18 cellular contexts compared by ENCODE assay signal in genomic region chr5:142810891-142811290, GRCh38. TPM values are rescaled to one million over a fixed set of nuclear protein-coding genes. Genes with fewer than 3 reads are reported as not detected.
DNase-seq lines count a peak whose midpoint lies in the region; ATAC-seq, FAIRE-seq and TF ChIP-seq lines count a peak whose summit lies in the region.
"Had no signal": no experiment of that assay in that cellular context is flagged by ENCODE, and none has a peak within 500 bp of the region (broad histone marks: within the 10 kb centered on the region; RNA-seq: fewer than 3 reads in every experiment).

No MANE protein-coding gene starts in this region.

- H3K27me3 Mint-ChIP-seq in stimulated activated naive B cell treated with anti-CD40 and anti-IgM and Interleukin-4, amounts not matched to agents 10 μg/mL and 1 μg/mL and 100 μg/mL, for 72 hours = no peaks in the 10 kb centered on the region
- H3K27me3 Mint-ChIP-seq: CD4-positive, CD25-positive, alpha-beta regulatory T cell had no signal

- H3K9me3 ChIP-seq in Panc1 (ENCODE audit: control insufficient read depth, insufficient read depth, low read depth, low read length) = no peaks in the 10 kb centered on the region
- H3K9me3 ChIP-seq in right atrium auricular region = no peaks in the 10 kb centered on the region
- H3K9me3 ChIP-seq: Caco-2 had no signal

- H3K4me1 Mint-ChIP-seq in stimulated activated naive B cell treated with anti-CD40 and anti-IgM and Interleukin-4, amounts not matched to agents 10 μg/mL and 1 μg/mL and 100 μg/mL, for 72 hours = peaks cover 23 to 45% of the 10 kb centered on the region in 2 donors

- CTCF ChIA-PET in Panc1 (lab: Charles Lee) = interaction anchor here (1.1 kb wide), 1 partner anchor 16 kb away, joined by 3 read pairs; no protein-coding TSS in a partner anchor

- H3K9me3 Mint-ChIP-seq in stimulated activated naive B cell treated with anti-CD40 and anti-IgM and Interleukin-4, amounts not matched to agents 10 μg/mL and 1 μg/mL and 100 μg/mL, for 72 hours = no peaks in the 10 kb centered on the region

- POLR2A ChIA-PET in Panc1 (lab: Charles Lee) = no interaction called here

- DNase-seq in Ammon's horn (ENCODE audit: low spot score) (peak; percentile 44), Panc1 (ENCODE audit: low read depth, low spot score) (no peak), right atrium auricular region (ENCODE audit: low spot score) (no peak), putamen (ENCODE audit: low spot score) (peak; percentile 34), frontal cortex (ENCODE audit: low spot score in 2 of 2) (no peak), coronary artery (ENCODE audit: low spot score) (no peak), superior temporal gyrus (ENCODE audit: extremely low spot score) (no peak)
- no peak for DNase-seq in stimulated activated naive B cell treated with anti-CD40 and anti-IgM and Interleukin-4, amounts not matched to agents 10 μg/mL and 1 μg/mL and 100 μg/mL, for 72 hours
- DNase-seq: Caco-2; CD4-positive, CD25-positive, alpha-beta regulatory T cell; DMS153; KBM-7; NCI-H1436 treated with DMSO at 0.1 percent for 48 hours; NCI-H2081; NCI-H510A; NCI-H774 had no signal

- H3K4me3 Mint-ChIP-seq in stimulated activated naive B cell treated with anti-CD40 and anti-IgM and Interleukin-4, amounts not matched to agents 10 μg/mL and 1 μg/mL and 100 μg/mL, for 72 hours = no peak overlapping the region
- H3K4me3 Mint-ChIP-seq: CD4-positive, CD25-positive, alpha-beta regulatory T cell had no signal

- H3K4me1 ChIP-seq in Panc1 (ENCODE audit: control insufficient read depth, insufficient read depth, low read length) (peaks cover 67% of the 10 kb centered on the region), right atrium auricular region (peaks cover 0 to 91% of the 10 kb centered on the region in 2 donors)

- H3K27ac Mint-ChIP-seq in stimulated activated naive B cell treated with anti-CD40 and anti-IgM and Interleukin-4, amounts not matched to agents 10 μg/mL and 1 μg/mL and 100 μg/mL, for 72 hours = no peak overlapping the region
- H3K27ac Mint-ChIP-seq: CD4-positive, CD25-positive, alpha-beta regulatory T cell had no signal

- H3K27ac ChIP-seq in Panc1 (ENCODE audit: low read length) (0 out of 2 replicates have a peak overlapping the region, but pooled peaks have one; percentile 13), right atrium auricular region (peak overlapping the region; percentile 7 to 27), coronary artery (peak overlapping the region in 1 of 2 donors; percentile 34)
- H3K27ac ChIP-seq: RWPE1 had no signal

- intact Hi-C loops in Panc1 (cut with micrococcal nuclease; ENCODE audit: unreplicated experiment) = no loop called here

- in situ Hi-C loops in Panc1 (cut with HindIII; ENCODE audit: low pct_unique_long_range_greater_than_20kb, low sequenced_read_pairs) = no loop called here

- FAIRE-seq in frontal cortex (lab: Jason Lieb, UNC) = no peak
- FAIRE-seq: H1 had no signal

- no peaks in the 10 kb centered on the region for H3K27me3 ChIP-seq in Panc1 (ENCODE audit: control insufficient read depth, insufficient read depth, low read length)
- H3K27me3 ChIP-seq in right atrium auricular region = no peaks in the 10 kb centered on the region

- H3K4me3 ChIP-seq in Panc1 (ENCODE audit: low read depth in 2 of 2, low read length in 2 of 2) (no peak overlapping the region), right atrium auricular region (no peak overlapping the region), coronary artery (no peak overlapping the region)

- ATAC-seq in Panc1 = no peak
- no peak for ATAC-seq in stimulated activated naive B cell treated with anti-CD40 and anti-IgM and Interleukin-4, amounts not matched to agents 10 μg/mL and 1 μg/mL and 100 μg/mL, for 72 hours (replicated peaks)

- no peaks in the 10 kb centered on the region for H3K36me3 Mint-ChIP-seq in stimulated activated naive B cell treated with anti-CD40 and anti-IgM and Interleukin-4, amounts not matched to agents 10 μg/mL and 1 μg/mL and 100 μg/mL, for 72 hours

- no peak for TF ChIP-seq CTCF in Panc1 (IDR thresholded peaks at IDR 0.05)
- TF ChIP-seq CTCF in right atrium auricular region (IDR thresholded peaks at IDR 0.05) = no peak
- TF ChIP-seq CTCF in coronary artery (IDR thresholded peaks at IDR 0.05) = no peak

- no TSS peak for BruUV-seq in Panc1 (replicated peaks; lab: Mats Ljungman, UMichigan)

- H3K36me3 ChIP-seq in Panc1 (ENCODE audit: control insufficient read depth, insufficient read depth, low read length) (no peaks in the 10 kb centered on the region), right atrium auricular region (no peaks in the 10 kb centered on the region)

RNA-seq across cellular contexts. Expression of gene ARHGAP26, which starts 40.7 kb away (rescaled TPM):
- total RNA-seq in Panc1 (2021; ENCODE audit: unreplicated experiment) (65.5 TPM), right atrium auricular region (10 to 100 TPM; 29.8 to 31.6 TPM), frontal cortex (7.3 TPM)
- 24.0 TPM for polyA plus RNA-seq in Panc1 (2012; ENCODE audit: insufficient read length)

Comparison
In these comparisons a context has a peak if more than half of its experiments do, and no peak if none do; other contexts are left out.
1. DNase-seq: peak in Ammon's horn (single experiment) and putamen (single experiment); none in Panc1 (single experiment), right atrium auricular region (single experiment), frontal cortex (0 of 2), coronary artery (single experiment), superior temporal gyrus (single experiment) and stimulated activated naive B cell treated with anti-CD40 and anti-IgM and Interleukin-4, amounts not matched to agents 10 μg/mL and 1 μg/mL and 100 μg/mL, for 72 hours (single experiment).